In the genomic region with DNA sequence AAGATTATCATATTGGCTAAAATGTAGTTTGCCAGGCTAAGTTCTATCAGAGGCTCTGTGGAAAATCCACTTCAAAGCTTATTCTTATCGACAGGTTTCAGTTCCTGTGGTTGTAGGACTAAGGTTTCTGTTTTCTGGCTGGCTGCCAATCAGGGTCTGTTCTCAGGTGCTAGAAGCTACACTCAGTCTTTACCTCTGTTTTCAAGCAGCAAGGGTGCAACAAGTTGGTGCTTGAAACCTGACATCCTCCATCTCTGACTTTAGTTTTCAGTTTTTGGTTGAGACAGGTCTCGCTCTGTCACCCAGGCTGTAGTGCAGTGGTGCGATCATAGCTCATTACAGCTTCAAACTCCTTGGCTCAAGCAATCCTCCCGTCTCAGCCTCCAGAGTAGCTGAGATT, we compare ENCODE assay signal across 1 cellular context.
TF ChIP-seq lines count a peak whose summit lies in the region.

No MANE protein-coding gene starts in this region.

TF ChIP-seq in HepG2, 621 proteins besides CTCF, POLR2A, EP300 and RAD21:
- TF ChIP-seq PAXIP1 (CRISPR knock-in tag; conservative IDR thresholded peaks at IDR 0.05) = no peak
- no peak for TF ChIP-seq TRIM24 (CRISPR knock-in tag; IDR thresholded peaks at IDR 0.05)
- TF ChIP-seq KLF6 (CRISPR knock-in tag; IDR thresholded peaks at IDR 0.05) = no peak
- TF ChIP-seq, protein P1, sequence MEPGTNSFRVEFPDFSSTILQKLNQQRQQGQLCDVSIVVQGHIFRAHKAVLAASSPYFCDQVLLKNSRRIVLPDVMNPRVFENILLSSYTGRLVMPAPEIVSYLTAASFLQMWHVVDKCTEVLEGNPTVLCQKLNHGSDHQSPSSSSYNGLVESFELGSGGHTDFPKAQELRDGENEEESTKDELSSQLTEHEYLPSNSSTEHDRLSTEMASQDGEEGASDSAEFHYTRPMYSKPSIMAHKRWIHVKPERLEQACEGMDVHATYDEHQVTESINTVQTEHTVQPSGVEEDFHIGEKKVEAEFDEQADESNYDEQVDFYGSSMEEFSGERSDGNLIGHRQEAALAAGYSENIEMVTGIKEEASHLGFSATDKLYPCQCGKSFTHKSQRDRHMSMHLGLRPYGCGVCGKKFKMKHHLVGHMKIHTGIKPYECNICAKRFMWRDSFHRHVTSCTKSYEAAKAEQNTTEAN (CRISPR knock-in tag; conservative IDR thresholded peaks at IDR 0.05) = no peak
- TF ChIP-seq ZBTB26 (CRISPR knock-in tag; IDR thresholded peaks at IDR 0.05; ENCODE audit: borderline replicate concordance) = no peak
- TF ChIP-seq BORCS8-MEF2B (CRISPR knock-in tag; IDR thresholded peaks at IDR 0.05) = no peak
- TF ChIP-seq MXD3 (CRISPR knock-in tag; IDR thresholded peaks at IDR 0.05) = no peak
- no peak for TF ChIP-seq MYC (CRISPR knock-in tag; IDR thresholded peaks at IDR 0.05; ENCODE audit: borderline replicate concordance)
